In the genomic region with DNA sequence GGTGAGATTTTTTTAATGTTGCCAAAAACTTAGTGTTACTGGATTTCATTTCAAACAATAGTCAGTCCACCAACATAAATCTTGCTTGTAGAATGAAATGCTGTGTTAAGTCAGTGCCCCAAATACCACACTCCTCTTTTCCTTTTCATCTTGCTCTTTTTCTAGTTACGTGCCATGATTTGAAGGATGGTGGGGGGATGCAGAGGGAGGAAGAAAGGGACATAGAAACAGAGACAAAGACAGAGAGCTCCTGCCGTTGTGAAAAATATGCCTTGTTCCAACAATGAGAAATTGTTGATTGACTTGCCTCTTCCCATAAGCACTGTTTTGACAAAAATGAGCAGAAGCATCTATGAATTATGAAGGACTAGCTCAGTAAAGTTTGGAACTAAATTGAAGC, we compare ENCODE assay signal across 1 cellular context.
TF ChIP-seq lines count a peak whose summit lies in the region.

No MANE protein-coding gene starts in this region.

TF ChIP-seq in WTC11, 78 proteins besides CTCF, POLR2A, EP300 and RAD21 (continued from another document):
- TF ChIP-seq, protein P1, sequence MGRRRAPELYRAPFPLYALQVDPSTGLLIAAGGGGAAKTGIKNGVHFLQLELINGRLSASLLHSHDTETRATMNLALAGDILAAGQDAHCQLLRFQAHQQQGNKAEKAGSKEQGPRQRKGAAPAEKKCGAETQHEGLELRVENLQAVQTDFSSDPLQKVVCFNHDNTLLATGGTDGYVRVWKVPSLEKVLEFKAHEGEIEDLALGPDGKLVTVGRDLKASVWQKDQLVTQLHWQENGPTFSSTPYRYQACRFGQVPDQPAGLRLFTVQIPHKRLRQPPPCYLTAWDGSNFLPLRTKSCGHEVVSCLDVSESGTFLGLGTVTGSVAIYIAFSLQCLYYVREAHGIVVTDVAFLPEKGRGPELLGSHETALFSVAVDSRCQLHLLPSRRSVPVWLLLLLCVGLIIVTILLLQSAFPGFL (CRISPR knock-in tag; IDR thresholded peaks at IDR 0.05; ENCODE audit: borderline replicate concordance): no peak
- TF ChIP-seq, protein P2, sequence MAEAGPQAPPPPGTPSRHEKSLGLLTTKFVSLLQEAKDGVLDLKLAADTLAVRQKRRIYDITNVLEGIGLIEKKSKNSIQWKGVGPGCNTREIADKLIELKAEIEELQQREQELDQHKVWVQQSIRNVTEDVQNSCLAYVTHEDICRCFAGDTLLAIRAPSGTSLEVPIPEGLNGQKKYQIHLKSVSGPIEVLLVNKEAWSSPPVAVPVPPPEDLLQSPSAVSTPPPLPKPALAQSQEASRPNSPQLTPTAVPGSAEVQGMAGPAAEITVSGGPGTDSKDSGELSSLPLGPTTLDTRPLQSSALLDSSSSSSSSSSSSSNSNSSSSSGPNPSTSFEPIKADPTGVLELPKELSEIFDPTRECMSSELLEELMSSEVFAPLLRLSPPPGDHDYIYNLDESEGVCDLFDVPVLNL (CRISPR knock-in tag; IDR thresholded peaks at IDR 0.05; ENCODE audit: borderline replicate concordance, low read depth): no peak
- TF ChIP-seq, protein P3, sequence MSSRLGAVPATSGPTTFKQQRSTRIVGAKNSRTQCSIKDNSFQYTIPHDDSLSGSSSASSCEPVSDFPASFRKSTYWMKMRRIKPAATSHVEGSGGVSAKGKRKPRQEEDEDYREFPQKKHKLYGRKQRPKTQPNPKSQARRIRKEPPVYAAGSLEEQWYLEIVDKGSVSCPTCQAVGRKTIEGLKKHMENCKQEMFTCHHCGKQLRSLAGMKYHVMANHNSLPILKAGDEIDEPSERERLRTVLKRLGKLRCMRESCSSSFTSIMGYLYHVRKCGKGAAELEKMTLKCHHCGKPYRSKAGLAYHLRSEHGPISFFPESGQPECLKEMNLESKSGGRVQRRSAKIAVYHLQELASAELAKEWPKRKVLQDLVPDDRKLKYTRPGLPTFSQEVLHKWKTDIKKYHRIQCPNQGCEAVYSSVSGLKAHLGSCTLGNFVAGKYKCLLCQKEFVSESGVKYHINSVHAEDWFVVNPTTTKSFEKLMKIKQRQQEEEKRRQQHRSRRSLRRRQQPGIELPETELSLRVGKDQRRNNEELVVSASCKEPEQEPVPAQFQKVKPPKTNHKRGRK (CRISPR knock-in tag; IDR thresholded peaks at IDR 0.05; ENCODE audit: borderline replicate concordance): no peak
- no peak for TF ChIP-seq ZNF423 (CRISPR knock-in tag; IDR thresholded peaks at IDR 0.05)
- TF ChIP-seq, protein P4, sequence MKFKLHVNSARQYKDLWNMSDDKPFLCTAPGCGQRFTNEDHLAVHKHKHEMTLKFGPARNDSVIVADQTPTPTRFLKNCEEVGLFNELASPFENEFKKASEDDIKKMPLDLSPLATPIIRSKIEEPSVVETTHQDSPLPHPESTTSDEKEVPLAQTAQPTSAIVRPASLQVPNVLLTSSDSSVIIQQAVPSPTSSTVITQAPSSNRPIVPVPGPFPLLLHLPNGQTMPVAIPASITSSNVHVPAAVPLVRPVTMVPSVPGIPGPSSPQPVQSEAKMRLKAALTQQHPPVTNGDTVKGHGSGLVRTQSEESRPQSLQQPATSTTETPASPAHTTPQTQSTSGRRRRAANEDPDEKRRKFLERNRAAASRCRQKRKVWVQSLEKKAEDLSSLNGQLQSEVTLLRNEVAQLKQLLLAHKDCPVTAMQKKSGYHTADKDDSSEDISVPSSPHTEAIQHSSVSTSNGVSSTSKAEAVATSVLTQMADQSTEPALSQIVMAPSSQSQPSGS (CRISPR knock-in tag; IDR thresholded peaks at IDR 0.05; ENCODE audit: borderline replicate concordance, low read depth): no peak
- no peak for TF ChIP-seq SMAD4 (CRISPR knock-in tag; IDR thresholded peaks at IDR 0.05)
- TF ChIP-seq NR2C2 (CRISPR knock-in tag; IDR thresholded peaks at IDR 0.05): no peak
